Comparison of ENCODE assay signal across 26 cellular contexts in genomic region chr19:46517471-46517870, GRCh38. TPM values are rescaled to one million over a fixed set of nuclear protein-coding genes. Genes with fewer than 3 reads are reported as not detected.
"Had no signal": no experiment of that assay in that cellular context is flagged by ENCODE, and none has a peak within 500 bp of the region (broad histone marks: within the 10 kb centered on the region; RNA-seq: fewer than 3 reads in every experiment).

No MANE protein-coding gene starts in this region.

- H3K4me1 ChIP-seq: colonic mucosa, foreskin keratinocyte, prostate gland had no signal

- H3K9me3 ChIP-seq: colonic mucosa, esophagus muscularis mucosa, gastroesophageal sphincter, heart left ventricle, prostate gland, sigmoid colon, testis, tibial artery had no signal

- H3K9me3 Mint-ChIP-seq: dendritic cell treated with granulocyte-macrophage colony-stimulating factor and Interleukin-4, amounts not matched to agents 40 ng/mL and 50 ng/mL, for 4 days; memory B cell; natural killer cell treated with Interleukin-12 subunit alpha and Interleukin-12 subunit beta and Interleukin-15 and Interleukin-18, amount 100 ng/mL, for 72 hours; neural crest cell; stimulated activated memory B cell treated with anti-CD40 and anti-IgM and Interleukin-4, amounts not matched to agents 10 μg/mL and 1 μg/mL and 100 μg/mL, for 72 hours; type B pancreatic cell had no signal

- DNase-seq: colonic mucosa; effector memory CD4-positive, alpha-beta T cell; foreskin keratinocyte; kidney; right cardiac atrium; sigmoid colon; stimulated activated CD4-positive, alpha-beta T cell treated with anti-CD3 and anti-CD28 coated beads, Interleukin-2, amount 100 ng/mL, for 24 hours; stimulated activated CD4-positive, alpha-beta T cell treated with anti-CD3 and anti-CD28 coated beads, Interleukin-4, amount 100 ng/mL, for 4 hours; stimulated activated naive CD8-positive, alpha-beta T cell treated with anti-CD3 and anti-CD28 coated beads, Interleukin-15, Interleukin-2, amounts not matched to agents 100 U/mL and 50 U/mL, for 24 hours; substantia nigra; testis; tibial artery had no signal

- H3K27ac Mint-ChIP-seq: dendritic cell treated with granulocyte-macrophage colony-stimulating factor and Interleukin-4, amounts not matched to agents 40 ng/mL and 50 ng/mL, for 4 days; memory B cell; natural killer cell treated with Interleukin-12 subunit alpha and Interleukin-12 subunit beta and Interleukin-15 and Interleukin-18, amount 100 ng/mL, for 72 hours; stimulated activated memory B cell treated with anti-CD40 and anti-IgM and Interleukin-4, amounts not matched to agents 10 μg/mL and 1 μg/mL and 100 μg/mL, for 72 hours; type B pancreatic cell had no signal

- H3K4me3 ChIP-seq: colonic mucosa, esophagus muscularis mucosa, gastroesophageal sphincter, heart left ventricle, hepatocyte, lung, prostate gland, sigmoid colon, testis, tibial artery had no signal

- H3K27me3 ChIP-seq: colonic mucosa, foreskin keratinocyte, hepatocyte, testis had no signal

- H3K79me2 ChIP-seq: hepatocyte had no signal

- ATAC-seq: foreskin keratinocyte; gastroesophageal sphincter; heart left ventricle; left lobe of liver; natural killer cell treated with Interleukin-12 subunit alpha and Interleukin-12 subunit beta and Interleukin-15 and Interleukin-18, amount 100 ng/mL, for 72 hours; right cardiac atrium; stimulated activated memory B cell treated with anti-CD40 and anti-IgM and Interleukin-4, amounts not matched to agents 10 μg/mL and 1 μg/mL and 100 μg/mL, for 72 hours; stimulated activated naive CD8-positive, alpha-beta T cell treated with anti-CD3 and anti-CD28 coated beads, Interleukin-15, Interleukin-2, amounts not matched to agents 100 U/mL and 50 U/mL, for 24 hours had no signal

- H3K27ac ChIP-seq: colonic mucosa, esophagus muscularis mucosa, foreskin keratinocyte, gastroesophageal sphincter, heart left ventricle, hepatocyte, prostate gland, sigmoid colon, testis, tibial artery had no signal

- H3K4me3 Mint-ChIP-seq: dendritic cell treated with granulocyte-macrophage colony-stimulating factor and Interleukin-4, amounts not matched to agents 40 ng/mL and 50 ng/mL, for 4 days; memory B cell; natural killer cell treated with Interleukin-12 subunit alpha and Interleukin-12 subunit beta and Interleukin-15 and Interleukin-18, amount 100 ng/mL, for 72 hours; neural crest cell; stimulated activated memory B cell treated with anti-CD40 and anti-IgM and Interleukin-4, amounts not matched to agents 10 μg/mL and 1 μg/mL and 100 μg/mL, for 72 hours; type B pancreatic cell had no signal

- H3K36me3 Mint-ChIP-seq: memory B cell; natural killer cell treated with Interleukin-12 subunit alpha and Interleukin-12 subunit beta and Interleukin-15 and Interleukin-18, amount 100 ng/mL, for 72 hours; stimulated activated memory B cell treated with anti-CD40 and anti-IgM and Interleukin-4, amounts not matched to agents 10 μg/mL and 1 μg/mL and 100 μg/mL, for 72 hours; type B pancreatic cell had no signal

- H3K4me1 Mint-ChIP-seq: neural crest cell had no signal

- H3K36me3 ChIP-seq: colonic mucosa, esophagus muscularis mucosa, gastroesophageal sphincter, heart left ventricle, prostate gland, sigmoid colon, tibial artery had no signal

- H3K4me2 ChIP-seq: hepatocyte had no signal

- H2AFZ ChIP-seq: hepatocyte had no signal

RNA-seq across cellular contexts. Expression of gene PNMA8B, which starts 21.8 kb away (rescaled TPM):
- total RNA-seq: natural killer cell treated with Interleukin-12 subunit alpha and Interleukin-12 subunit beta and Interleukin-15 and Interleukin-18, amount 100 ng/mL, for 72 hours had no signal

RNA-seq across cellular contexts. Expression of gene PNMA8A, which starts 46.1 kb away (rescaled TPM):
- total RNA-seq: mononuclear cell; natural killer cell treated with Interleukin-12 subunit alpha and Interleukin-12 subunit beta and Interleukin-15 and Interleukin-18, amount 100 ng/mL, for 72 hours had no signal
